In the genomic region with DNA sequence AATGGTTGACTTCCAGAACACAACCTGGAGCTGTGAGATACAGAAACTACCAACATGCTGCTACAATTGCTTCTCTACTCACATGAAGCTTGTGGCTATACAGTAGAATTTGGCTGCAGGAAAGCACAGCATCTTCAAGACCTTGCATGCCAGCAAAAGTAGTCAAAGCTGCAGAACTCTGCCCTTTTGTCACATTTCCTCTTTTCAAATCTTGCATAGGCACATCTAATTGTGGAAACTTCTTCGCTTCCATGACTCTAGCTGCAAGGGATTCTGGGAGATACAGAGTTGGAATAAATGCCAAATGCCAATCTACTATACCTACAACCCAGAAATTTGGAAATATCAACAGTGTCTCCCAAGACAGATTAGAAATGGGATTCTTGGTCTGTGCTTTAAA, we compare ENCODE assay signal across 18 cellular contexts.
"Had no signal": no experiment of that assay in that cellular context is flagged by ENCODE, and none has a peak within 500 bp of the region (broad histone marks: within the 10 kb centered on the region; RNA-seq: fewer than 3 reads in every experiment).

No MANE protein-coding gene starts in this region.

- DNase-seq: activated CD4-positive, alpha-beta T cell treated with anti-CD3 and anti-CD28 coated beads, Interleukin-2, amount 10 ng/mL, durations not matched to agents 7 days and 5 days; activated naive CD4-positive, alpha-beta T cell treated with anti-CD3 and anti-CD28 coated beads, Interleukin-2, amount 10 ng/mL, durations not matched to agents 7 days and 5 days; activated T-cell treated with anti-CD3 and anti-CD28 coated beads, Interleukin-2, amount 50 U/mL, for 24 hours; adrenal gland; erythroblast; head of caudate nucleus; left lung; psoas muscle; right cardiac atrium; stimulated activated CD4-positive, alpha-beta T cell treated with anti-CD3 and anti-CD28 coated beads, Interleukin-2, amount 100 ng/mL, for 48 hours; T-helper 9 cell; upper lobe of right lung had no signal

- H3K36me3 ChIP-seq: adrenal gland, breast epithelium, left lung, neural progenitor cell, upper lobe of right lung had no signal

- H3K27ac ChIP-seq: adrenal gland, breast epithelium, coronary artery, left lung, neural progenitor cell, psoas muscle, upper lobe of right lung had no signal

- H3K9ac ChIP-seq: neural progenitor cell had no signal

- H3K27me3 Mint-ChIP-seq: activated CD4-positive, alpha-beta T cell treated with anti-CD3 and anti-CD28 coated beads, Interleukin-2, amount 10 ng/mL, durations not matched to agents 7 days and 5 days; activated naive CD4-positive, alpha-beta T cell treated with anti-CD3 and anti-CD28 coated beads, Interleukin-2, amount 10 ng/mL, durations not matched to agents 7 days and 5 days; activated T-cell treated with anti-CD3 and anti-CD28 coated beads, Interleukin-2, amount 50 U/mL, for 24 hours had no signal

- ATAC-seq: activated CD4-positive, CD25-positive, alpha-beta regulatory T cell treated with anti-CD3 and anti-CD28 coated beads, Interleukin-2, amount 50 U/mL, for 24 hours; activated CD8-positive, alpha-beta T cell treated with anti-CD3 and anti-CD28 coated beads, Interleukin-2, amount 10 ng/mL, durations not matched to agents 7 days and 5 days; left lung; psoas muscle; right cardiac atrium; upper lobe of right lung had no signal

- H3K27ac Mint-ChIP-seq: activated CD4-positive, alpha-beta T cell treated with anti-CD3 and anti-CD28 coated beads, Interleukin-2, amount 10 ng/mL, durations not matched to agents 7 days and 5 days; activated CD8-positive, alpha-beta T cell treated with anti-CD3 and anti-CD28 coated beads, Interleukin-2, amount 10 ng/mL, durations not matched to agents 7 days and 5 days; activated naive CD4-positive, alpha-beta T cell treated with anti-CD3 and anti-CD28 coated beads, Interleukin-2, amount 10 ng/mL, durations not matched to agents 7 days and 5 days; neural progenitor cell had no signal

- H3K4me1 ChIP-seq: adrenal gland, breast epithelium, left lung, neural progenitor cell had no signal

- H3K4me3 ChIP-seq: adrenal gland, breast epithelium, coronary artery, left lung, neural progenitor cell, psoas muscle, skin epidermis, upper lobe of right lung had no signal

- H3K4me2 ChIP-seq: neural progenitor cell had no signal

- H2AFZ ChIP-seq: neural progenitor cell had no signal

- H3K27me3 ChIP-seq: adrenal gland, breast epithelium, left lung, neural progenitor cell, upper lobe of right lung had no signal

- H3K4me3 Mint-ChIP-seq: activated CD4-positive, alpha-beta T cell treated with anti-CD3 and anti-CD28 coated beads, Interleukin-2, amount 10 ng/mL, durations not matched to agents 7 days and 5 days; activated CD8-positive, alpha-beta T cell treated with anti-CD3 and anti-CD28 coated beads, Interleukin-2, amount 10 ng/mL, durations not matched to agents 7 days and 5 days; activated naive CD4-positive, alpha-beta T cell treated with anti-CD3 and anti-CD28 coated beads, Interleukin-2, amount 10 ng/mL, durations not matched to agents 7 days and 5 days; activated T-cell treated with anti-CD3 and anti-CD28 coated beads, Interleukin-2, amount 50 U/mL, for 24 hours; neural progenitor cell had no signal

- H3K9me3 Mint-ChIP-seq: neural progenitor cell had no signal

- H3K36me3 Mint-ChIP-seq: neural progenitor cell had no signal

- H3K9me3 ChIP-seq: adrenal gland, breast epithelium, psoas muscle, upper lobe of right lung had no signal
